32 cellular contexts compared by ENCODE assay signal in genomic region chr16:87231911-87232310, GRCh38.
"Had no signal": no experiment of that assay in that cellular context is flagged by ENCODE, and none has a peak within 500 bp of the region (broad histone marks: within the 10 kb centered on the region; RNA-seq: fewer than 3 reads in every experiment).

No MANE protein-coding gene starts in this region.

- H3K4me1 ChIP-seq: adrenal gland, body of pancreas, breast epithelium had no signal

- H3K9me3 ChIP-seq: adrenal gland had no signal

- FAIRE-seq: astrocyte had no signal

- H3K27ac ChIP-seq: adrenal gland, ascending aorta, body of pancreas, brain microvascular endothelial cell, breast epithelium, cardiac muscle cell had no signal

- H3K36me3 ChIP-seq: adrenal gland, ascending aorta, brain microvascular endothelial cell, breast epithelium, cardiac muscle cell had no signal

- H3K27me3 ChIP-seq: adrenal gland, ascending aorta, body of pancreas, brain microvascular endothelial cell, breast epithelium, cardiac muscle cell had no signal

- DNase-seq: activated effector memory CD4-positive, alpha-beta T cell treated with anti-CD3 and anti-CD28 coated beads, Interleukin-2, amount 50 U/mL, for 16 hours; activated effector memory CD4-positive, alpha-beta T cell treated with Interleukin-2 at 50 U/mL for 16 hours; activated gamma-delta T cell; activated gamma-delta T cell treated with Interleukin-2 at 50 U/mL for 16 hours; activated naive CD4-positive, alpha-beta T cell; activated naive CD4-positive, alpha-beta T cell treated with anti-CD3 and anti-CD28 coated beads for 36 hours; activated naive CD4-positive, alpha-beta T cell treated with anti-CD3 and anti-CD28 coated beads, Interleukin-2, amount 10 ng/mL, durations not matched to agents 7 days and 5 days; activated naive CD4-positive, alpha-beta T cell treated with anti-CD3 and anti-CD28 coated beads, Interleukin-2, amount 50 U/mL, for 16 hours; activated naive CD4-positive, alpha-beta T cell treated with Interleukin-2 at 50 U/mL for 16 hours; activated naive CD8-positive, alpha-beta T cell treated with anti-CD3 and anti-CD28 coated beads for 36 hours; activated naive CD8-positive, alpha-beta T cell treated with anti-CD3 and anti-CD28 coated beads, Interleukin-2, amount 10 ng/mL, durations not matched to agents 7 days and 5 days; activated naive CD8-positive, alpha-beta T cell treated with anti-CD3 and anti-CD28 coated beads, Interleukin-2, amount 50 U/mL, for 24 hours; activated T-cell treated with anti-CD3 and anti-CD28 coated beads, Interleukin-2, amount 50 U/mL, for 24 hours; activated T-cell treated with anti-CD3 and anti-CD28 coated beads, Interleukin-2, amount 50 U/mL, for 4 hours; activated T-cell treated with anti-CD3 and anti-CD28 coated beads, Interleukin-2, amount 50 U/mL, for 48 hours; activated T-cell treated with anti-CD3 and anti-CD28 coated beads, Interleukin-2, amount 50 U/mL, for 72 hours; adrenal gland; amniotic stem cell; amygdala; anterior cingulate cortex; aorta; body of pancreas; brain microvascular endothelial cell; caudate nucleus; central memory CD4-positive, alpha-beta T cell; cerebellar nuclear complex had no signal

- H3K4me3 ChIP-seq: adrenal gland, ascending aorta, body of pancreas, breast epithelium, cardiac muscle cell had no signal

- ATAC-seq: activated naive CD4-positive, alpha-beta T cell treated with anti-CD3 and anti-CD28 coated beads, Interleukin-2, amount 50 U/mL, for 72 hours; activated naive CD8-positive, alpha-beta T cell treated with anti-CD3 and anti-CD28 coated beads, Interleukin-2, amount 50 U/mL, for 24 hours; activated T-cell treated with anti-CD3 and anti-CD28 coated beads, Interleukin-2, amount 50 U/mL, for 4 hours; activated T-cell treated with anti-CD3 and anti-CD28 coated beads, Interleukin-2, amount 50 U/mL, for 72 hours; activated T-helper 17 cell treated with anti-CD3 and anti-CD28 coated beads, Interleukin-2, amount 50 U/mL, for 72 hours; body of pancreas had no signal
